Comparison of ENCODE assay signal across 20 cellular contexts in the genomic region with DNA sequence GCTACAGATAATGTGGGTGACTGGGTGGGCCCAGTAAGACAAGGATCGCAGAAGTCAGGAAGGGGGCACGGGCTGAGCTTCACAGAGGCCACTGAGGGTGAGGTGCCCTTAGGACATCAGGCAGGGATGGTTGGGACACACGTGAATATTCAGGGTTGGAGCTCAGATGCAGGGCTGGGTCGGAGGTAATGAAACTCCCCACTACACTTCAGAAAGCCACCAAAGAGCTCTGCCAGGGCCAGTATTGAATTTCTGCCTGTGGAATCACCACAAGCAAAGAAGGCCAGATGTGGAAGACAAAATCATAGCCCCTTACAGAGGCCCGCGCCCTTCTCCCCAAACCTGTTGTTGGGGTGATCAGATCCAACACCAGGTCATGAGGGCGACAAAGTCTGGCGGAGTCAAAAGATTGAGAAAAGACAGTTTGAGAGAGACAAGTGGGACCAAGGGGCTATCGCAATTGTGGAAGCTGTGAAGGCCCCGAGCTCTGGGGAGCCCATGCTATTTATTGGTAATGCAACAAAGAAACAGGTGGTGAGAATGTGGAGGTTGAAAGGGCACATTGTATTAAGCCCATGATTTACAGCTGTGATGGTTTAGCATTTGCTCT. TPM values are rescaled to one million over a fixed set of nuclear protein-coding genes. Genes with fewer than 3 reads are reported as not detected.
A peak's percentile ranks its signal among the peaks of the same experiment; 100 is the strongest.
DNase-seq lines count a peak whose midpoint lies in the region; ATAC-seq and TF ChIP-seq lines count a peak whose summit lies in the region.
"Had no signal": no experiment of that assay in that cellular context is flagged by ENCODE, and none has a peak within 500 bp of the region (broad histone marks: within the 10 kb centered on the region; RNA-seq: fewer than 3 reads in every experiment).

No MANE protein-coding gene starts in this region.

- no peak for TF ChIP-seq POLR2A in vagina (IDR thresholded peaks at IDR 0.05)

- H3K9me3 ChIP-seq in T-helper 17 cell (ENCODE audit: control insufficient read depth, low read length, poor library complexity, severe bottlenecking) (no peaks in the 10 kb centered on the region), vagina (no peaks in the 10 kb centered on the region)

- no peak overlapping the region for H3K27ac ChIP-seq in vagina

- H3K36me3 ChIP-seq in vagina = no peaks in the 10 kb centered on the region

- no peak for TF ChIP-seq CTCF in vagina (IDR thresholded peaks at IDR 0.05)

- no peaks in the 10 kb centered on the region for H3K27me3 ChIP-seq in vagina

- H3K27me3 Mint-ChIP-seq in T-helper 17 cell = peaks cover 36% of the 10 kb centered on the region

- intact Hi-C loops in vagina (cut with DNase I) = loop anchor here (10.0 kb wide), 1 partner anchor 369 kb away; no protein-coding TSS in a partner anchor

- peaks cover 3% of the 10 kb centered on the region for H3K4me1 Mint-ChIP-seq in T-helper 17 cell

- H3K27ac Mint-ChIP-seq in T-helper 17 cell = peak overlapping the region; percentile 21

- ATAC-seq in T-helper 17 cell = no peak
- ATAC-seq: HCT116 had no signal

- DNase-seq in activated CD8-positive, alpha-beta memory T cell treated with anti-CD3 and anti-CD28 coated beads, Interleukin-2, amount 50 U/mL, for 48 hours = peak; percentile 34
- DNase-seq in activated CD8-positive, alpha-beta memory T cell treated with anti-CD3 and anti-CD28 coated beads, Interleukin-2, amount 50 U/mL, for 4 hours = no peak
- DNase-seq in T-helper 17 cell (no peak), vagina (ENCODE audit: extremely low spot score in 2 of 2) (peak; percentile 64 to 80), NCI-H69 (lab: John Stamatoyannopoulos, UW) (no peak), GOT3 (lab: John Stamatoyannopoulos, UW) (no peak)
- DNase-seq: C1 segment of cervical spinal cord; Calu3; CD4-positive, alpha-beta memory T cell; COR-L47; DMS53; DMS79 treated with DMSO at 0.1 percent for 48 hours; GF-D8; H7 had no signal

- peaks cover 3% of the 10 kb centered on the region for H3K36me3 Mint-ChIP-seq in T-helper 17 cell (ENCODE audit: low read depth)
- H3K36me3 Mint-ChIP-seq: CD4-positive, alpha-beta memory T cell had no signal

- no peaks in the 10 kb centered on the region for H3K4me1 ChIP-seq in vagina

- H3K4me3 ChIP-seq in vagina = no peak overlapping the region

- H3K4me3 Mint-ChIP-seq in T-helper 17 cell = no peak overlapping the region

RNA-seq across cellular contexts. Expression of gene STRA8, which starts 42.4 kb away (rescaled TPM):
- total RNA-seq in T-helper 17 cell = not detected
- not detected for total RNA-seq in vagina
- total RNA-seq: A172; A673; Calu3; CD4-positive, alpha-beta memory T cell; Daoy; G401; H1; H7 had no signal

Comparison
In these comparisons a context has a peak if more than half of its experiments do, and no peak if none do; other contexts are left out.
1. DNase-seq: peak in activated CD8-positive, alpha-beta memory T cell treated with anti-CD3 and anti-CD28 coated beads, Interleukin-2, amount 50 U/mL, for 48 hours (single experiment) and vagina (2 of 2); none in activated CD8-positive, alpha-beta memory T cell treated with anti-CD3 and anti-CD28 coated beads, Interleukin-2, amount 50 U/mL, for 4 hours (single experiment), T-helper 17 cell (0 of 3), NCI-H69 (single experiment) and GOT3 (single experiment).